ENCODE assay signal across 1 cellular context in the genomic region with DNA sequence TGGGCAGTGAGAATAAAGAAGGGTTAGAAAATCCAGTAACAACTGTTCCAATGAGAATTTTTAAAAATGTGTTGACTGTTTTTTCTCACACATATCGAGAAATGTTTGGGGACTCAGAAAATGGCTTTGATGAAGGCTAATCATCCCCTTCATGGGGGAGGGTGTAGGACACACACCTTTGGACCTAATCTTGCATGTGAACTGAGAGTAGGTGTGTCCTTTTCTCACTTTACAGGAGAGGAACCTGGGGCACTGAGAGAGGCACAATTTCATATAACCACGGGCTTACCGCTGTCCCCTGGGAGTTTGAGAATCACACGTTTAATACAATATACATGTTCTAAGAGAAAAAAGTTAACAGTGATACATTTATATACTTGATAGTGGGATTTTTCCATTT.
TF ChIP-seq lines count a peak whose summit lies in the region.

No MANE protein-coding gene starts in this region.

TF ChIP-seq in K562, 482 proteins besides CTCF, POLR2A, EP300 and RAD21:
- TF ChIP-seq CBFA2T3 (IDR thresholded peaks at IDR 0.05): no peak
- no peak for TF ChIP-seq NFXL1 (CRISPR knock-in tag; IDR thresholded peaks at IDR 0.05)
- no peak for TF ChIP-seq RBFOX2 (IDR thresholded peaks at IDR 0.05; ENCODE audit: low read depth, low read length)
- TF ChIP-seq, protein P1, sequence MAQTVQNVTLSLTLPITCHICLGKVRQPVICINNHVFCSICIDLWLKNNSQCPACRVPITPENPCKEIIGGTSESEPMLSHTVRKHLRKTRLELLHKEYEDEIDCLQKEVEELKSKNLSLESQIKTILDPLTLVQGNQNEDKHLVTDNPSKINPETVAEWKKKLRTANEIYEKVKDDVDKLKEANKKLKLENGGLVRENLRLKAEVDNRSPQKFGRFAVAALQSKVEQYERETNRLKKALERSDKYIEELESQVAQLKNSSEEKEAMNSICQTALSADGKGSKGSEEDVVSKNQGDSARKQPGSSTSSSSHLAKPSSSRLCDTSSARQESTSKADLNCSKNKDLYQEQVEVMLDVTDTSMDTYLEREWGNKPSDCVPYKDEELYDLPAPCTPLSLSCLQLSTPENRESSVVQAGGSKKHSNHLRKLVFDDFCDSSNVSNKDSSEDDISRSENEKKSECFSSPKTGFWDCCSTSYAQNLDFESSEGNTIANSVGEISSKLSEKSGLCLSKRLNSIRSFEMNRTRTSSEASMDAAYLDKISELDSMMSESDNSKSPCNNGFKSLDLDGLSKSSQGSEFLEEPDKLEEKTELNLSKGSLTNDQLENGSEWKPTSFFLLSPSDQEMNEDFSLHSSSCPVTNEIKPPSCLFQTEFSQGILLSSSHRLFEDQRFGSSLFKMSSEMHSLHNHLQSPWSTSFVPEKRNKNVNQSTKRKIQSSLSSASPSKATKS (CRISPR knock-in tag; IDR thresholded peaks at IDR 0.05): no peak
- TF ChIP-seq CEBPB (tag; IDR thresholded peaks at IDR 0.05): no peak
- TF ChIP-seq, protein P2, sequence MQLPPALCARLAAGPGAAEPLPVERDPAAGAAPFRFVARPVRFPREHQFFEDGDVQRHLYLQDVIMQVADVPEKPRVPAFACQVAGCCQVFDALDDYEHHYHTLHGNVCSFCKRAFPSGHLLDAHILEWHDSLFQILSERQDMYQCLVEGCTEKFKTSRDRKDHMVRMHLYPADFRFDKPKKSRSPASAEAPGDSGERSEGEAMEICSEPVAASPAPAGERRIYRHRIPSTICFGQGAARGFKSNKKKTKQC (CRISPR knock-in tag; IDR thresholded peaks at IDR 0.05): no peak
- TF ChIP-seq TARDBP (IDR thresholded peaks at IDR 0.05): no peak
- TF ChIP-seq POLR3G (IDR thresholded peaks at IDR 0.05; ENCODE audit: extremely low read depth, insufficient read length, insufficient replicate concordance): no peak
- TF ChIP-seq DLX4 (CRISPR knock-in tag; IDR thresholded peaks at IDR 0.05): no peak
- no peak for TF ChIP-seq ZNF551 (CRISPR knock-in tag; IDR thresholded peaks at IDR 0.05)
- no peak for TF ChIP-seq FOXA1 (IDR thresholded peaks at IDR 0.05; ENCODE audit: borderline replicate concordance)
- TF ChIP-seq, protein P3, sequence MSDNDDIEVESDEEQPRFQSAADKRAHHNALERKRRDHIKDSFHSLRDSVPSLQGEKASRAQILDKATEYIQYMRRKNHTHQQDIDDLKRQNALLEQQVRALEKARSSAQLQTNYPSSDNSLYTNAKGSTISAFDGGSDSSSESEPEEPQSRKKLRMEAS (CRISPR knock-in tag; IDR thresholded peaks at IDR 0.05): no peak
TF ChIP-seq in K562: peak in this region for 0.
